27 cellular contexts compared by ENCODE assay signal in the genomic region with DNA sequence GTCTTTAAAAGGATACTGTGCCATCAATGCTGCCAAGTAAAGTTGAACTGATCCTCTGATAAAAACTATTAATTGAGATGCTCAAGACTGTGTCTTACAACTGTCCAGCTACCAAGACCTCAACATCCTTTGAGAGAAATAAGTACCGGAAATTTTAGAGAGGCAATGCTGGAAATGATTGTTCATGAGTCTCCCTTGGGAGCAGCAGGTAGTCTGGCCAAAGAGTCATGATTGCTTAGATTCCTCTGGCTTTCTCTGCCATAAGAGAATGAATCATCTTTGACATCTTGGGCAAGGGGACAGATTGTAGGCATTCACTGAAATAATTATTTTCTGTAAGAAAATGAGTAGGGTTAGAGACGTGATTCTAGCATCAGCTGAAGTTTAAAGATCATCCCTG.
DNase-seq lines count a peak whose midpoint lies in the region; ATAC-seq, FAIRE-seq and TF ChIP-seq lines count a peak whose summit lies in the region.
"Had no signal": no experiment of that assay in that cellular context is flagged by ENCODE, and none has a peak within 500 bp of the region (broad histone marks: within the 10 kb centered on the region; RNA-seq: fewer than 3 reads in every experiment).

No MANE protein-coding gene starts in this region.

- H3K36me3 ChIP-seq in adipocyte (ENCODE audit: control insufficient read depth, insufficient read depth, low read length, severe bottlenecking) (no peaks in the 10 kb centered on the region), skeletal muscle tissue (ENCODE audit: control insufficient read depth in 3 of 3, insufficient read depth in 3 of 3, low read length in 3 of 3) (no peaks in the 10 kb centered on the region), pancreas (no peaks in the 10 kb centered on the region)
- H3K36me3 ChIP-seq: ascending aorta, colonic mucosa, esophagus squamous epithelium, prostate gland, suprapubic skin, vagina had no signal

- ATAC-seq in pancreas, result no peak
- ATAC-seq: CD8-positive, alpha-beta T cell; stimulated activated effector memory CD8-positive, alpha-beta T cell treated with anti-CD3 and anti-CD28 coated beads, Interleukin-12 subunit alpha, Interleukin-12 subunit beta, amount 100 ng/mL, for 72 hours had no signal

- no peaks in the 10 kb centered on the region for H3K4me1 Mint-ChIP-seq in T-helper 2 cell treated with Interferon-gamma antibody and Interleukin-4, amounts not matched to agents 5 μg/mL and 100 μg/mL, for 36 hours (ENCODE audit: low read depth)
- H3K4me1 Mint-ChIP-seq: neural crest cell; stimulated activated effector memory CD8-positive, alpha-beta T cell treated with anti-CD3 and anti-CD28 coated beads, Interleukin-12 subunit alpha, Interleukin-12 subunit beta, amount 100 ng/mL, for 72 hours had no signal

- H3K27ac ChIP-seq in skeletal muscle tissue (ENCODE audit: low read depth, low read length), result peak overlapping the region; percentile 48
- H3K27ac ChIP-seq in pancreas, result no peak overlapping the region
- H3K27ac ChIP-seq: ascending aorta, colonic mucosa, esophagus squamous epithelium, PC-9, prostate gland, suprapubic skin, vagina had no signal

- H3K4me3 ChIP-seq in adipocyte (ENCODE audit: low read length) (peak overlapping the region; percentile 29), skeletal muscle tissue (ENCODE audit: low read length in 3 of 3) (no peak overlapping the region), pancreas (no peak overlapping the region)
- H3K4me3 ChIP-seq: ascending aorta, colonic mucosa, esophagus squamous epithelium, PC-9, prostate gland, suprapubic skin, vagina had no signal

- intact Hi-C loops in pancreas (cut with DNase I), result no loop called here

- H3K9me3 ChIP-seq in adipocyte (ENCODE audit: control insufficient read depth, low read length) (no peaks in the 10 kb centered on the region), skeletal muscle tissue (ENCODE audit: control insufficient read depth in 3 of 3, low read length in 3 of 3) (no peaks in the 10 kb centered on the region), pancreas (no peaks in the 10 kb centered on the region)
- H3K9me3 ChIP-seq: ascending aorta, colonic mucosa, esophagus squamous epithelium, prostate gland, suprapubic skin, vagina had no signal

- no peak for TF ChIP-seq CTCF in pancreas (IDR thresholded peaks at IDR 0.05)

- no peak overlapping the region for H3K27ac Mint-ChIP-seq in T-helper 2 cell treated with Interferon-gamma antibody and Interleukin-4, amounts not matched to agents 5 μg/mL and 100 μg/mL, for 36 hours
- H3K27ac Mint-ChIP-seq: activated T-helper 1 cell treated with anti-CD3 and anti-CD28 coated beads, Interleukin-12 subunit alpha, Interleukin-12 subunit beta, Interleukin-2, Interleukin-4 antibody, amounts not matched to agents 30 ng/mL and 10 ng/mL and 1 ng/mL, durations not matched to agents 14 hours and 24 hours and 36 hours; CD8-positive, alpha-beta T cell; stimulated activated effector memory CD8-positive, alpha-beta T cell treated with anti-CD3 and anti-CD28 coated beads, Interleukin-12 subunit alpha, Interleukin-12 subunit beta, amount 100 ng/mL, for 72 hours had no signal

- H3K9ac ChIP-seq in adipocyte (ENCODE audit: low read length), result no peak overlapping the region
- no peak overlapping the region for H3K9ac ChIP-seq in skeletal muscle tissue (ENCODE audit: low read depth in 1 of 3, low read length in 3 of 3)

- FAIRE-seq in pancreas (lab: Jason Lieb, UNC), result no peak
- FAIRE-seq: small intestine had no signal

- no peaks in the 10 kb centered on the region for H3K9me3 Mint-ChIP-seq in T-helper 2 cell treated with Interferon-gamma antibody and Interleukin-4, amounts not matched to agents 5 μg/mL and 100 μg/mL, for 36 hours
- H3K9me3 Mint-ChIP-seq: activated T-helper 1 cell treated with anti-CD3 and anti-CD28 coated beads, Interleukin-12 subunit alpha, Interleukin-12 subunit beta, Interleukin-2, Interleukin-4 antibody, amounts not matched to agents 30 ng/mL and 10 ng/mL and 1 ng/mL, durations not matched to agents 14 hours and 24 hours and 36 hours; stimulated activated effector memory CD8-positive, alpha-beta T cell treated with anti-CD3 and anti-CD28 coated beads, Interleukin-12 subunit alpha, Interleukin-12 subunit beta, amount 100 ng/mL, for 72 hours had no signal

- H3K4me1 ChIP-seq in adipocyte (ENCODE audit: control insufficient read depth, insufficient read depth, low read length) (peaks cover 22% of the 10 kb centered on the region), skeletal muscle tissue (ENCODE audit: control insufficient read depth in 3 of 3, insufficient read depth in 3 of 3, low read length in 3 of 3) (no peaks in the 10 kb centered on the region), pancreas (peaks cover 3 to 31% (median 25%) of the 10 kb centered on the region in 3 donors)
- H3K4me1 ChIP-seq: ascending aorta, colonic mucosa, esophagus squamous epithelium, prostate gland, vagina had no signal

- no peaks in the 10 kb centered on the region for H3K27me3 ChIP-seq in adipocyte (replicated peaks; ENCODE audit: control insufficient read depth, insufficient read depth, low read length)
- H3K27me3 ChIP-seq in skeletal muscle tissue (ENCODE audit: control insufficient read depth in 3 of 3, insufficient read depth in 3 of 3, low read length in 3 of 3), result no peaks in the 10 kb centered on the region
- H3K27me3 ChIP-seq in pancreas, result no peaks in the 10 kb centered on the region
- H3K27me3 ChIP-seq: ascending aorta, colonic mucosa, esophagus squamous epithelium, suprapubic skin, vagina had no signal

- H3K4me3 Mint-ChIP-seq in T-helper 2 cell treated with Interferon-gamma antibody and Interleukin-4, amounts not matched to agents 5 μg/mL and 100 μg/mL, for 36 hours, result no peak overlapping the region
- H3K4me3 Mint-ChIP-seq: activated T-helper 1 cell treated with anti-CD3 and anti-CD28 coated beads, Interleukin-12 subunit alpha, Interleukin-12 subunit beta, Interleukin-2, Interleukin-4 antibody, amounts not matched to agents 30 ng/mL and 10 ng/mL and 1 ng/mL, durations not matched to agents 14 hours and 24 hours and 36 hours; CD8-positive, alpha-beta T cell; neural crest cell; stimulated activated effector memory CD8-positive, alpha-beta T cell treated with anti-CD3 and anti-CD28 coated beads, Interleukin-12 subunit alpha, Interleukin-12 subunit beta, amount 100 ng/mL, for 72 hours had no signal

- peaks cover 8% of the 10 kb centered on the region for H3K27me3 Mint-ChIP-seq in T-helper 2 cell treated with Interferon-gamma antibody and Interleukin-4, amounts not matched to agents 5 μg/mL and 100 μg/mL, for 36 hours (ENCODE audit: low read depth)

- H3K36me3 Mint-ChIP-seq in T-helper 2 cell treated with Interferon-gamma antibody and Interleukin-4, amounts not matched to agents 5 μg/mL and 100 μg/mL, for 36 hours (ENCODE audit: low read depth), result no peaks in the 10 kb centered on the region
- H3K36me3 Mint-ChIP-seq: CD8-positive, alpha-beta T cell; stimulated activated effector memory CD8-positive, alpha-beta T cell treated with anti-CD3 and anti-CD28 coated beads, Interleukin-12 subunit alpha, Interleukin-12 subunit beta, amount 100 ng/mL, for 72 hours had no signal

- 63 to 74% methylated on average over 2 of the region's 2 CpGs for WGBS in pancreas, 2 donors

- peak; percentile 39 for DNase-seq in HCEC 1CT
- DNase-seq in adipocyte (ENCODE audit: low read depth), result peak; percentile 50
- peak; percentile 68 for DNase-seq in fibroblast of peridontal ligament (ENCODE audit: extremely low read depth)
- DNase-seq in islet precursor cell, result no peak
- no peak for DNase-seq in T-helper 2 cell treated with Interferon-gamma antibody and Interleukin-4, amounts not matched to agents 5 μg/mL and 100 μg/mL, for 36 hours (ENCODE audit: low spot score)
- DNase-seq in pancreas, result no peak
- DNase-seq: activated CD4-positive, alpha-beta T cell treated with anti-CD3 and anti-CD28 coated beads for 4 hours; activated naive CD4-positive, alpha-beta T cell treated with anti-CD3 and anti-CD28 coated beads, Interleukin-2, amount 50 U/mL, for 16 hours; CD8-positive, alpha-beta T cell; colonic mucosa; esophagus squamous epithelium; Kasumi-1; NCI-H1105 treated with DMSO at 0.1 percent for 48 hours; NCI-H2081; NCI-H345; PC-9; small intestine; stimulated activated CD4-positive, alpha-beta T cell treated with anti-CD3 and anti-CD28 coated beads, Interleukin-2, amount 100 ng/mL, for 24 hours; T-helper 1 cell had no signal

Comparison
In these comparisons a context has a peak if more than half of its experiments do, and no peak if none do; other contexts are left out.
1. DNase-seq: peak in HCEC 1CT (single experiment), adipocyte (single experiment) and fibroblast of peridontal ligament (single experiment); none in islet precursor cell (single experiment), T-helper 2 cell treated with Interferon-gamma antibody and Interleukin-4, amounts not matched to agents 5 μg/mL and 100 μg/mL, for 36 hours (single experiment) and pancreas (0 of 6).